Comparison of ENCODE assay signal across 10 cellular contexts in genomic region chr2:43427032-43427424, GRCh38.
DNase-seq lines count a peak whose midpoint lies in the region; ATAC-seq and TF ChIP-seq lines count a peak whose summit lies in the region.
"Had no signal": no experiment of that assay in that cellular context is flagged by ENCODE, and none has a peak within 500 bp of the region (broad histone marks: within the 10 kb centered on the region; RNA-seq: fewer than 3 reads in every experiment).

No MANE protein-coding gene starts in this region.

- H3K9me3 ChIP-seq in upper lobe of right lung = no peaks in the 10 kb centered on the region
- H3K9me3 ChIP-seq: heart left ventricle, pancreas had no signal

- DNase-seq in activated naive CD4-positive, alpha-beta T cell treated with Interleukin-2 at 50 U/mL for 16 hours = no peak
- DNase-seq in activated naive CD8-positive, alpha-beta T cell treated with anti-CD3 and anti-CD28 coated beads for 36 hours = no peak
- DNase-seq in memory B cell (ENCODE audit: low spot score in 2 of 2) (no peak), upper lobe of right lung (no peak), ACHN (no peak)

- no peaks in the 10 kb centered on the region for H3K27me3 Mint-ChIP-seq in activated naive CD4-positive, alpha-beta T cell treated with anti-CD3 and anti-CD28 coated beads, Interleukin-2, amount 50 U/mL, for 24 hours
- no peaks in the 10 kb centered on the region for H3K27me3 Mint-ChIP-seq in activated naive CD8-positive, alpha-beta T cell treated with anti-CD3 and anti-CD28 coated beads for 36 hours
- no peaks in the 10 kb centered on the region for H3K27me3 Mint-ChIP-seq in memory B cell

- H3K4me1 Mint-ChIP-seq in activated naive CD4-positive, alpha-beta T cell treated with anti-CD3 and anti-CD28 coated beads, Interleukin-2, amount 50 U/mL, for 24 hours = peaks cover 28% of the 10 kb centered on the region
- H3K4me1 Mint-ChIP-seq in activated naive CD8-positive, alpha-beta T cell treated with anti-CD3 and anti-CD28 coated beads for 36 hours = peaks cover 33% of the 10 kb centered on the region
- H3K4me1 Mint-ChIP-seq in memory B cell = peaks cover 27% of the 10 kb centered on the region

- H3K4me1 ChIP-seq in upper lobe of right lung = peaks cover 16% of the 10 kb centered on the region

- ATAC-seq in memory B cell (ENCODE audit: low read depth) (no peak), upper lobe of right lung (no peak), HG03469 (IDR thresholded peaks at IDR 0.05; ENCODE audit: unreplicated experiment) (no peak), GM21447 (IDR thresholded peaks at IDR 0.05; ENCODE audit: unreplicated experiment) (no peak)

- peak overlapping the region; percentile 45 for H3K27ac ChIP-seq in upper lobe of right lung

- H3K36me3 Mint-ChIP-seq in activated naive CD4-positive, alpha-beta T cell treated with anti-CD3 and anti-CD28 coated beads, Interleukin-2, amount 50 U/mL, for 24 hours = peaks cover 30% of the 10 kb centered on the region
- H3K36me3 Mint-ChIP-seq in activated naive CD8-positive, alpha-beta T cell treated with anti-CD3 and anti-CD28 coated beads for 36 hours = peaks cover 50% of the 10 kb centered on the region
- peaks cover 18% of the 10 kb centered on the region for H3K36me3 Mint-ChIP-seq in memory B cell

- no peaks in the 10 kb centered on the region for H3K27me3 ChIP-seq in upper lobe of right lung
- H3K27me3 ChIP-seq: heart left ventricle, pancreas had no signal

- intact Hi-C loops in upper lobe of right lung (cut with DNase I) = no loop called here

- TF ChIP-seq CTCF in upper lobe of right lung (IDR thresholded peaks at IDR 0.05) = no peak

- H3K4me3 ChIP-seq in upper lobe of right lung = no peak overlapping the region
- H3K4me3 ChIP-seq: heart left ventricle, pancreas had no signal

- peak overlapping the region; percentile 9 for H3K27ac Mint-ChIP-seq in activated naive CD4-positive, alpha-beta T cell treated with anti-CD3 and anti-CD28 coated beads, Interleukin-2, amount 50 U/mL, for 24 hours
- peak overlapping the region; percentile 81 for H3K27ac Mint-ChIP-seq in activated naive CD8-positive, alpha-beta T cell treated with anti-CD3 and anti-CD28 coated beads for 36 hours
- peak overlapping the region; percentile 74 for H3K27ac Mint-ChIP-seq in memory B cell

- in situ Hi-C loops in ACHN (cut with HindIII; ENCODE audit: low pct_ligation_motif_present, low pct_unique_long_range_greater_than_20kb, low sequenced_read_pairs) = no loop called here

- no peaks in the 10 kb centered on the region for H3K36me3 ChIP-seq in upper lobe of right lung
- H3K36me3 ChIP-seq: pancreas had no signal

- H3K4me3 Mint-ChIP-seq in activated naive CD4-positive, alpha-beta T cell treated with anti-CD3 and anti-CD28 coated beads, Interleukin-2, amount 50 U/mL, for 24 hours = peak overlapping the region; percentile 70
- H3K4me3 Mint-ChIP-seq in activated naive CD8-positive, alpha-beta T cell treated with anti-CD3 and anti-CD28 coated beads for 36 hours = no peak overlapping the region
- H3K4me3 Mint-ChIP-seq in memory B cell = no peak overlapping the region

- H3K9me3 Mint-ChIP-seq in activated naive CD4-positive, alpha-beta T cell treated with anti-CD3 and anti-CD28 coated beads, Interleukin-2, amount 50 U/mL, for 24 hours = no peaks in the 10 kb centered on the region
- no peaks in the 10 kb centered on the region for H3K9me3 Mint-ChIP-seq in activated naive CD8-positive, alpha-beta T cell treated with anti-CD3 and anti-CD28 coated beads for 36 hours
- no peaks in the 10 kb centered on the region for H3K9me3 Mint-ChIP-seq in memory B cell

Comparison
In these comparisons a context has a peak if more than half of its experiments do, and no peak if none do; other contexts are left out.
1. H3K27ac Mint-ChIP-seq: peak in every context shown above with its lines; median percentile 81 in activated naive CD8-positive, alpha-beta T cell treated with anti-CD3 and anti-CD28 coated beads for 36 hours; 74 in memory B cell; 9 in activated naive CD4-positive, alpha-beta T cell treated with anti-CD3 and anti-CD28 coated beads, Interleukin-2, amount 50 U/mL, for 24 hours.